8 cellular contexts compared by ENCODE assay signal in the genomic region with DNA sequence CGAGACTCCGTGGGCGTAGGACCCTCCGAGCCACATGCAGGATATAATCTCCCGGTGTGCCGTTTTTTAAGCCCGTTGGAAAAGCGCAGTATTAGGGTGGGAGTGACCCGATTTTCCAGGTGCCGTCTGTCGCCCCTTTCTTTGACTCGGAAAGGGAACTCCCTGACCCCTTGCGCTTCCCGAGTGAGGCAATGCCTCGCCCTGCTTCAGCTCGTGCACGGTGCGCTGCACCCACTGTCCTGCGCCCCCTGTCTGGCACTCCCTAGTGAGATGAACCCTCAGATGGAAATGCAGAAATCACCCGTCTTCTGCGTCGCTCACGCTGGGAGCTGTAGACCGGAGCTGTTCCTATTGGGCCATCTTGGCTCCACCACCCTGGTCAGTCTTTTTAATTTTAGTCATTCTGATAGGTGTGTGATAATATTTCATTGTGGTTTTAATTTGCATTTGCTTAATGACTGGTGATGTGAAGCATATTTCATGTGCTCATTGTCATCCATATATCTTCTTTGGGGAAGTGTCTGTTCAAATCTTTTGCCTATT. TPM values are rescaled to one million over a fixed set of nuclear protein-coding genes. Genes with fewer than 3 reads are reported as not detected.
DNase-seq lines count a peak whose midpoint lies in the region; ATAC-seq and TF ChIP-seq lines count a peak whose summit lies in the region.
"Not testable (repeated sequence)": the region's sequence is repeated elsewhere in the genome, so short reads cannot be mapped to it uniquely, and the experiment has no call there.

No MANE protein-coding gene starts in this region.

- not testable (repeated sequence) for H3K9me3 ChIP-seq in fibroblast of lung (ENCODE audit: control insufficient read depth, insufficient read depth, low read depth, low read length); mesodermal cell (ENCODE audit: control insufficient read depth, low read length); vagina

- H2AFZ ChIP-seq in fibroblast of lung (ENCODE audit: low read length), result peak overlapping the region; percentile 73

- TF ChIP-seq POLR2A in vagina (IDR thresholded peaks at IDR 0.05), result not testable (repeated sequence)

- peaks cover 0 to 12% of the 10 kb centered on the region in 2 donors for H3K36me3 Mint-ChIP-seq in activated naive CD4-positive, alpha-beta T cell treated with anti-CD3 and anti-CD28 coated beads, Interleukin-2, amount 50 U/mL, for 72 hours

- intact Hi-C loops in vagina (cut with DNase I), result not testable (repeated sequence)

- H3K9ac ChIP-seq in fibroblast of lung (ENCODE audit: insufficient read depth, low read length), result not testable (repeated sequence)

- H3K27ac ChIP-seq in fibroblast of lung (ENCODE audit: insufficient read depth, low read length), result not testable (repeated sequence)
- H3K27ac ChIP-seq in mesodermal cell (ENCODE audit: low read depth, low read length, severe bottlenecking) (peak overlapping the region; percentile 63), vagina (peak overlapping the region; percentile 56)

- not testable (repeated sequence) for DNase-seq in GM13977 (ENCODE audit: low spot score); vagina (ENCODE audit: extremely low spot score in 2 of 2)
- DNase-seq in NCI-H526 treated with DMSO at 0.1 percent for 48 hours (lab: John Stamatoyannopoulos, UW) (peak; percentile 18), fibroblast of lung (ENCODE audit: low read depth in 2 of 2) (peak; percentile 7 to 46)
- DNase-seq in activated naive CD4-positive, alpha-beta T cell treated with anti-CD3 and anti-CD28 coated beads, Interleukin-2, amount 50 U/mL, for 72 hours (ENCODE audit: low spot score in 2 of 2), result peak; percentile 46 to 68
- peak in 3 of 4 experiments; percentile 3 to 32 (median 23) for DNase-seq in stimulated activated CD4-positive, alpha-beta T cell treated with anti-CD3 and anti-CD28 coated beads, Interleukin-1b, Interleukin-23, amount 100 ng/mL, for 24 hours (ENCODE audit: low read depth in 4 of 4, low spot score in 1 of 4)

- ATAC-seq in activated naive CD4-positive, alpha-beta T cell treated with anti-CD3 and anti-CD28 coated beads, Interleukin-2, amount 50 U/mL, for 72 hours, result peak; percentile 46 to 61

- H3K27me3 ChIP-seq in fibroblast of lung (ENCODE audit: control insufficient read depth, insufficient read depth, low read length); vagina: not testable (repeated sequence)

- not testable (repeated sequence) for H4K20me1 ChIP-seq in fibroblast of lung (ENCODE audit: control insufficient read depth, extremely low read depth, insufficient read depth, low read length)

- H3K4me3 ChIP-seq in WI38 (ENCODE audit: low read depth, low read length), result peak overlapping the region; percentile 59
- H3K4me3 ChIP-seq in fibroblast of lung (replicated peaks in 1 of 4; ENCODE audit: control extremely low read depth in 1 of 4, insufficient read depth in 1 of 4, low read depth in 3 of 4, low read length in 4 of 4), result peak overlapping the region; percentile 42 to 86 (median 54)
- peak overlapping the region; percentile 35 for H3K4me3 ChIP-seq in mesodermal cell (ENCODE audit: extremely low read depth, insufficient read depth, low read length, poor library complexity, severe bottlenecking)
- peak overlapping the region; percentile 54 to 65 for H3K4me3 ChIP-seq in vagina

- TF ChIP-seq CTCF in GM13977 (IDR thresholded peaks at IDR 0.05; ENCODE audit: extremely low read depth, insufficient read depth, missing control alignments) (peak; percentile 8), fibroblast of lung (conservative IDR thresholded peaks at IDR 0.05 in 1 of 2, IDR thresholded peaks at IDR 0.05 in 1 of 2; ENCODE audit: low read depth in 1 of 2, low read length in 2 of 2) (peak in 1 of 2 donors; percentile 35), vagina (IDR thresholded peaks at IDR 0.05) (peak in 1 of 3 experiments; percentile 15)
- TF ChIP-seq CTCF in WI38 (IDR thresholded peaks at IDR 0.05; ENCODE audit: low read depth, low read length), result not testable (repeated sequence)

- not testable (repeated sequence) for H3K4me1 ChIP-seq in fibroblast of lung (ENCODE audit: control insufficient read depth, extremely low read depth, insufficient read depth, low read length); mesodermal cell (ENCODE audit: control insufficient read depth, insufficient read depth, low read length, poor library complexity, severe bottlenecking); vagina

- 5 to 8% methylated on average over 17 to 18 of the region's 24 CpGs for WGBS in mesodermal cell (ENCODE audit: insufficient coverage in 2 of 2), 2 experiments

- H3K9me3 Mint-ChIP-seq in activated naive CD4-positive, alpha-beta T cell treated with anti-CD3 and anti-CD28 coated beads, Interleukin-2, amount 50 U/mL, for 72 hours, result not testable (repeated sequence)

- in situ Hi-C loops in GM13977 (cut with MboI; ENCODE audit: low pct_unique_long_range_greater_than_20kb, low sequenced_read_pairs, unreplicated experiment), result not testable (repeated sequence)

- peak overlapping the region; percentile 45 to 76 for H3K27ac Mint-ChIP-seq in activated naive CD4-positive, alpha-beta T cell treated with anti-CD3 and anti-CD28 coated beads, Interleukin-2, amount 50 U/mL, for 72 hours

- H3K36me3 ChIP-seq in fibroblast of lung (ENCODE audit: control insufficient read depth, insufficient read depth, low read length); mesodermal cell (ENCODE audit: control insufficient read depth, insufficient read depth, low read length); vagina: not testable (repeated sequence)

- H3K4me2 ChIP-seq in fibroblast of lung (ENCODE audit: extremely low read depth, insufficient read depth, low read length), result peak overlapping the region; percentile 64

- H3K79me2 ChIP-seq in fibroblast of lung (ENCODE audit: control insufficient read depth, insufficient read depth, low read length), result not testable (repeated sequence)

RNA-seq across cellular contexts. Expression of gene ACR, which starts 19.0 kb away (rescaled TPM):
- total RNA-seq in activated naive CD4-positive, alpha-beta T cell treated with anti-CD3 and anti-CD28 coated beads, Interleukin-2, amount 50 U/mL, for 72 hours, result not detected
- not detected in 2 replicates for total RNA-seq in fibroblast of lung
- polyA plus RNA-seq in fibroblast of lung, result not detected in 2 replicates
- polyA plus RNA-seq in fibroblast of lung (2012), result not detected in 2 replicates
- polyA minus RNA-seq in fibroblast of lung (ENCODE audit: low replicate concordance), result not detected in 2 replicates
- 1.0 TPM for polyA plus RNA-seq in mesodermal cell (2013, experiment 1 of 2)
- 0.35 TPM for polyA plus RNA-seq in mesodermal cell (2013, experiment 2 of 2)
- not detected for total RNA-seq in vagina

RNA-seq across cellular contexts. Expression of gene RABL2B, which starts 26.4 kb away (rescaled TPM):
- total RNA-seq in activated naive CD4-positive, alpha-beta T cell treated with anti-CD3 and anti-CD28 coated beads, Interleukin-2, amount 50 U/mL, for 72 hours, result 10 to 100 TPM in 1 of 2 donors, 1 to 10 TPM in 1; 7.2 to 22.6 TPM
- total RNA-seq in fibroblast of lung (7.4 and 11.4 TPM in 2 replicates), vagina (28.2 TPM)
- 23.6 and 26.7 TPM in 2 replicates for polyA plus RNA-seq in fibroblast of lung
- polyA plus RNA-seq in fibroblast of lung (2012), result 15.5 and 15.8 TPM in 2 replicates
- polyA minus RNA-seq in fibroblast of lung (ENCODE audit: low replicate concordance), result 12.5 and 22.6 TPM in 2 replicates
- polyA plus RNA-seq in mesodermal cell (2013, experiment 1 of 2), result 26.6 TPM
- 22.3 TPM for polyA plus RNA-seq in mesodermal cell (2013, experiment 2 of 2)
